24 cellular contexts compared by ENCODE assay signal in the genomic region with DNA sequence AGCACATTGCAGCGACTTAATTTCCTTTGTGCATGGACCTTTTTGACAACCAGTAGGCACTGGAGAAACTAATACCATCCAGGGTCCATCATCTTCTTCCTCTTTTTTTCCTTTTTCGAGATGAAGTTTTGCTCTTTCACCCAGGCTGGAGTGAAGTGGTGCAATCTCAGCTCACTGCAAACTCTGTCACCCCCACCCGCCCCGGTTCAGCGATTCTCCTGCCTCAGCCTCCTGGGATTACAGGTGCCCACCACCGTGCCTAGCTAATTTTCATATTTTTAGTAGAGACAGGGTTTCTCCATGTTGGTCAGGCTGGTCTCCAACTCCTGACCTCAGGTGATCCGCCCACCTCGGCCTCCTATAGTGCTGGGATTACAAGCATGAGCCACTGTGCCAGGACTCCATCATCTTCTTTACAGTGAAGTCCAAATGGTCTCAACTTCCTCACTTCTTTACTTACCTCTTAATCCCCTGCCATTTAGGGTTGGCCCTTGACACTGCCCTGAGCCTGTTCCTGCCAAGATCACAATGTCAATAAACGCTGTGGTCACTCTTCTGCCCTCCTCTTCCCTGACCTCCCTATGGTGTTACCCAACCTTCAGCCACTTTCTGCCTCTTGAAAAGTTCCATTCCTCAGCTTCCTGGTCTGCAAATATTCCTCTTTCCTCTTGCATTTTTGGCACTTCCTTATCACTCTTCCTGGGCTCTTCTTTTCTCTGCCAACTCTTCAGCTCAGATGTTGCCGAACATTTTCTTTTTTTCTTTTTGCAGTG.
DNase-seq lines count a peak whose midpoint lies in the region; ATAC-seq, FAIRE-seq and TF ChIP-seq lines count a peak whose summit lies in the region.
"Had no signal": no experiment of that assay in that cellular context is flagged by ENCODE, and none has a peak within 500 bp of the region (broad histone marks: within the 10 kb centered on the region; RNA-seq: fewer than 3 reads in every experiment).

No MANE protein-coding gene starts in this region.

- H3K9me3 ChIP-seq in DOHH2 (ENCODE audit: control insufficient read depth, insufficient read depth, low read length) = no peaks in the 10 kb centered on the region
- no peaks in the 10 kb centered on the region for H3K9me3 ChIP-seq in OCI-LY3 (ENCODE audit: insufficient read depth, low read length)
- no peaks in the 10 kb centered on the region for H3K9me3 ChIP-seq in HepG2 (ENCODE audit: low read length)
- H3K9me3 ChIP-seq: breast epithelium, heart left ventricle had no signal

- H2AFZ ChIP-seq in OCI-LY3 (ENCODE audit: low read depth, low read length) (no peak overlapping the region), HepG2 (ENCODE audit: low read length) (no peak overlapping the region)
- H2AFZ ChIP-seq: PC-9 had no signal

- no peaks in the 10 kb centered on the region for H3K79me2 ChIP-seq in DOHH2 (ENCODE audit: control insufficient read depth, low read length)
- no peaks in the 10 kb centered on the region for H3K79me2 ChIP-seq in OCI-LY3 (ENCODE audit: low read length)
- H3K79me2 ChIP-seq in HepG2 (ENCODE audit: insufficient read depth, low read length) = no peaks in the 10 kb centered on the region

- H3F3A ChIP-seq in DOHH2 (ENCODE audit: control insufficient read depth, insufficient read depth) = peaks cover 53% of the 10 kb centered on the region

- no peaks in the 10 kb centered on the region for H3K27me3 Mint-ChIP-seq in progenitor cell of endocrine pancreas
- peaks cover 13% of the 10 kb centered on the region for H3K27me3 Mint-ChIP-seq in activated T-cell treated with anti-CD3 and anti-CD28 coated beads, Interleukin-2, amount 50 U/mL, for 72 hours (ENCODE audit: low read depth)

- peak overlapping the region; percentile 39 for H3K27ac Mint-ChIP-seq in progenitor cell of endocrine pancreas
- no peak overlapping the region for H3K27ac Mint-ChIP-seq in activated T-cell treated with anti-CD3 and anti-CD28 coated beads, Interleukin-2, amount 50 U/mL, for 72 hours
- H3K27ac Mint-ChIP-seq: activated naive CD4-positive, alpha-beta T cell treated with anti-CD3 and anti-CD28 coated beads for 36 hours had no signal

- H4K20me1 ChIP-seq in DOHH2 (ENCODE audit: control insufficient read depth, insufficient read depth, low read depth, low read length) (no peaks in the 10 kb centered on the region), OCI-LY3 (ENCODE audit: insufficient read depth, low read length) (no peaks in the 10 kb centered on the region), HepG2 (ENCODE audit: insufficient read depth, low read length) (no peaks in the 10 kb centered on the region)

- intact Hi-C loops in HepG2 (cut with micrococcal nuclease; ENCODE audit: unreplicated experiment) = no loop called here
- intact Hi-C loops in dorsolateral prefrontal cortex (cut with DNase I) = no loop called here

- H3K4me1 ChIP-seq in DOHH2 (ENCODE audit: control insufficient read depth, low read length) (peaks cover 94% of the 10 kb centered on the region), OCI-LY3 (ENCODE audit: low read length) (peaks cover 17% of the 10 kb centered on the region), HepG2 (ENCODE audit: insufficient read depth, low read length) (peaks cover 50% of the 10 kb centered on the region)
- H3K4me1 ChIP-seq: breast epithelium, heart left ventricle had no signal

- BruUV-seq in HepG2 (replicated peaks; lab: Mats Ljungman, UMichigan) = no TSS peak

- H3K9ac ChIP-seq in OCI-LY3 (ENCODE audit: low read length) = no peak overlapping the region
- peak overlapping the region; percentile 31 for H3K9ac ChIP-seq in HepG2 (ENCODE audit: insufficient read depth, low read depth, low read length)

- 1% methylated on average over 10 of the region's 10 CpGs for WGBS in HepG2 (ENCODE audit: low lambda C conversion rate)

- FAIRE-seq in HepG2 (lab: Jason Lieb, UNC) = peak; percentile 4
- FAIRE-seq: colon, GM12878 had no signal

- CTCF ChIA-PET in HepG2 (lab: Yijun Ruan, JAX; ENCODE audit: low intra/inter-chr PET ratio, low total read pairs) = no interaction called here

- no peak for TF ChIP-seq CTCF in DOHH2 (IDR thresholded peaks at IDR 0.05; ENCODE audit: low read depth, low read length, poor library complexity, severe bottlenecking)
- TF ChIP-seq CTCF in OCI-LY3 (IDR thresholded peaks at IDR 0.05; ENCODE audit: low read depth, low read length) = no peak
- TF ChIP-seq CTCF in HepG2 (CRISPR knock-in tag; IDR thresholded peaks at IDR 0.05) = no peak
- no peak for TF ChIP-seq CTCF in progenitor cell of endocrine pancreas (IDR thresholded peaks at IDR 0.05; ENCODE audit: unreplicated experiment)
- no peak for TF ChIP-seq CTCF in dorsolateral prefrontal cortex (IDR thresholded peaks at IDR 0.05 in 54 of 56, conservative IDR thresholded peaks at IDR 0.05 in 2 of 56; ENCODE audit: low read depth in 1 of 56, partially characterized antibody in 56 of 56)

- H3K9me3 Mint-ChIP-seq in progenitor cell of endocrine pancreas (ENCODE audit: low read depth) = peaks cover 4% of the 10 kb centered on the region
- peaks cover 0 to 1% of the 10 kb centered on the region in 2 donors for H3K9me3 Mint-ChIP-seq in activated T-cell treated with anti-CD3 and anti-CD28 coated beads, Interleukin-2, amount 50 U/mL, for 72 hours
- H3K9me3 Mint-ChIP-seq: activated naive CD4-positive, alpha-beta T cell treated with anti-CD3 and anti-CD28 coated beads for 36 hours had no signal

- TF ChIP-seq RAD21 in HepG2 (CRISPR knock-in tag; IDR thresholded peaks at IDR 0.05) = no peak

- H3K4me2 ChIP-seq in DOHH2 (ENCODE audit: low read length) (peak overlapping the region; percentile 65), OCI-LY3 (ENCODE audit: low read length) (peak overlapping the region; percentile 7; the same call in 1 of the 2 replicates), HepG2 (ENCODE audit: low read depth, low read length) (peak overlapping the region; percentile 75)
- H3K4me2 ChIP-seq: PC-9 had no signal

- POLR2A ChIA-PET in HepG2 (lab: Yijun Ruan, JAX) = no interaction called here

- no peak for TF ChIP-seq EP300 in HepG2 (IDR thresholded peaks at IDR 0.05; ENCODE audit: low read depth in 2 of 2, low read length in 2 of 2)
- no peak for TF ChIP-seq EP300 in HepG2 (CRISPR knock-in tag; IDR thresholded peaks at IDR 0.05; ENCODE audit: borderline replicate concordance)

- DNase-seq in HepG2 (ENCODE audit: low spot score) (no peak), progenitor cell of endocrine pancreas (ENCODE audit: low spot score, unreplicated experiment) (no peak), dorsolateral prefrontal cortex (no peak)
- no peak for DNase-seq in activated T-cell treated with anti-CD3 and anti-CD28 coated beads, Interleukin-2, amount 50 U/mL, for 72 hours
- DNase-seq in activated naive CD4-positive, alpha-beta T cell treated with anti-CD3 and anti-CD28 coated beads, Interleukin-2, amount 50 U/mL, for 16 hours = no peak
- DNase-seq: activated CD4-positive, alpha-beta T cell treated with anti-CD3 and anti-CD28 coated beads, Interleukin-2, amount 50 U/mL, for 1 hour; activated naive CD4-positive, alpha-beta T cell treated with anti-CD3 and anti-CD28 coated beads for 36 hours; effector memory CD4-positive, alpha-beta T cell; erythroblast; foreskin fibroblast; heart left ventricle; Kasumi-1; NCI-H1694 treated with DMSO at 0.1 percent for 48 hours; NCI-H524; PC-9; SHP77; stimulated activated naive CD4-positive, alpha-beta T cell treated with Interleukin-2 at 50 U/mL for 16 hours; SW 1271; T-helper 9 cell had no signal

- H3K27me3 ChIP-seq in DOHH2 (ENCODE audit: control insufficient read depth, low read length) (no peaks in the 10 kb centered on the region), OCI-LY3 (ENCODE audit: low read depth, low read length) (peaks cover 49% of the 10 kb centered on the region), HepG2 (ENCODE audit: control insufficient read depth in 1 of 2, insufficient read depth in 2 of 2, low read length in 2 of 2) (no peaks in the 10 kb centered on the region; a peak in 2 of 5 replicates), dorsolateral prefrontal cortex (no peaks in the 10 kb centered on the region)
- H3K27me3 ChIP-seq: breast epithelium, heart left ventricle had no signal

- H3K36me3 ChIP-seq in DOHH2 (ENCODE audit: control insufficient read depth, low read length) (no peaks in the 10 kb centered on the region), OCI-LY3 (replicated peaks; ENCODE audit: low read depth, low read length) (no peaks in the 10 kb centered on the region), HepG2 (replicated peaks in 1 of 2; ENCODE audit: control insufficient read depth in 1 of 2, insufficient read depth in 2 of 2, low read length in 2 of 2) (no peaks in the 10 kb centered on the region)
- H3K36me3 ChIP-seq: breast epithelium, heart left ventricle had no signal

- peak; percentile 32 for ATAC-seq in HepG2
- ATAC-seq in activated T-cell treated with anti-CD3 and anti-CD28 coated beads, Interleukin-2, amount 50 U/mL, for 72 hours (replicated peaks in 1 of 2) = no peak
- ATAC-seq: GM12878, heart left ventricle had no signal

- peaks cover 36% of the 10 kb centered on the region for H3K4me1 Mint-ChIP-seq in progenitor cell of endocrine pancreas (ENCODE audit: low read depth)
- peaks cover 4% of the 10 kb centered on the region for H3K4me1 Mint-ChIP-seq in activated T-cell treated with anti-CD3 and anti-CD28 coated beads, Interleukin-2, amount 50 U/mL, for 72 hours (ENCODE audit: low read depth)

- no peaks in the 10 kb centered on the region for H3K36me3 Mint-ChIP-seq in progenitor cell of endocrine pancreas (ENCODE audit: insufficient read depth)
- no peaks in the 10 kb centered on the region for H3K36me3 Mint-ChIP-seq in activated T-cell treated with anti-CD3 and anti-CD28 coated beads, Interleukin-2, amount 50 U/mL, for 72 hours (ENCODE audit: insufficient read depth in 2 of 2)

- H3K4me3 Mint-ChIP-seq in progenitor cell of endocrine pancreas (ENCODE audit: low read depth) = no peak overlapping the region
- H3K4me3 Mint-ChIP-seq in activated T-cell treated with anti-CD3 and anti-CD28 coated beads, Interleukin-2, amount 50 U/mL, for 72 hours = no peak overlapping the region
- H3K4me3 Mint-ChIP-seq: activated naive CD4-positive, alpha-beta T cell treated with anti-CD3 and anti-CD28 coated beads for 36 hours had no signal

- in situ Hi-C loops in HepG2 (cut with HindIII; ENCODE audit: extremely low pct_ligation_motif_present, low pct_unique_long_range_greater_than_20kb) = loop anchor here (25.0 kb wide), 1 partner anchor 226 kb away; no protein-coding TSS in a partner anchor

- peak overlapping the region; percentile 50 for H3K4me3 ChIP-seq in DOHH2 (ENCODE audit: low read length)
- no peak overlapping the region for H3K4me3 ChIP-seq in OCI-LY3 (ENCODE audit: low read length)
- peak overlapping the region in 2 of 3 experiments; percentile 18 to 38; a peak in 2 of 6 replicates for H3K4me3 ChIP-seq in HepG2 (replicated peaks in 1 of 3; ENCODE audit: insufficient read depth in 1 of 3, low read depth in 2 of 3, low read length in 3 of 3)
- peak overlapping the region in 2 of 59 donors; percentile 18 to 24 for H3K4me3 ChIP-seq in dorsolateral prefrontal cortex
- H3K4me3 ChIP-seq: breast epithelium, GM12878, heart left ventricle, PC-9 had no signal

- H3K27ac ChIP-seq in DOHH2 (ENCODE audit: low read depth, low read length) = peak overlapping the region; percentile 84
- H3K27ac ChIP-seq in OCI-LY3 (ENCODE audit: low read length) = no peak overlapping the region
- H3K27ac ChIP-seq in HepG2 (ENCODE audit: extremely low read length, insufficient read depth, low read length) = no peak overlapping the region
- H3K27ac ChIP-seq in dorsolateral prefrontal cortex = no peak overlapping the region
- H3K27ac ChIP-seq: breast epithelium, heart left ventricle, PC-9 had no signal

- no peak for TF ChIP-seq POLR2A in HepG2 (IDR thresholded peaks at IDR 0.05; ENCODE audit: insufficient read depth in 1 of 2, low read depth in 2 of 2, low read length in 2 of 2)

- H3K9me2 ChIP-seq in DOHH2 (replicated peaks; ENCODE audit: control insufficient read depth, low read length) = no peaks in the 10 kb centered on the region

Comparison
In these comparisons a context has a peak if more than half of its experiments do, and no peak if none do; other contexts are left out.
1. H3K4me2 ChIP-seq: peak in every context shown above with its lines; median percentile 75 in HepG2; 65 in DOHH2; 7 in OCI-LY3.